Comparison of ENCODE assay signal across 12 cellular contexts in the genomic region with DNA sequence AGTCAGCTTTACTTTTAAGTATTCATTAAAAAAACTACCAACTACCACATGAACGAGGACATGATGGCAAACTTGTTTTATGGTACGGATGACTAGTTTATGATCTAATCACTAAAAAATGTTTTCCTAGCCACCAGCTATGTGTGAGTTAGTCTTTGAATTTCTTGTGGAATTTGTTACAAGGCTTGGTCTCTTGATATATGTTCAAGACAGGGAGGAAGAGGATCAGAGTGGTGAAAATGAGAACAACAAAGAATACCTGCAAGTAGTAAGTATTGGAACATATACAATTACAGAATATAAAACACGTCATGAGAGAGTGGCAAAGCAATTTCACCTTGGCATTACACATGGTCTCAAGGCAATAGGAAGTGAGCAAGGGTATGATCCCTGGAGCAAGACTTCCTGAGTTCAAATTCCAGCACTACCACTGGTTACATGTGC.
DNase-seq lines count a peak whose midpoint lies in the region; ATAC-seq and TF ChIP-seq lines count a peak whose summit lies in the region.
"Had no signal": no experiment of that assay in that cellular context is flagged by ENCODE, and none has a peak within 500 bp of the region (broad histone marks: within the 10 kb centered on the region; RNA-seq: fewer than 3 reads in every experiment).

No MANE protein-coding gene starts in this region.

- no peaks in the 10 kb centered on the region for H3K36me3 ChIP-seq in PC-3 (ENCODE audit: low read depth, low read length)

- ATAC-seq in PC-3: peak; percentile 76

- no peaks in the 10 kb centered on the region for H3K36me3 Mint-ChIP-seq in nephron (ENCODE audit: low read depth)
- no peaks in the 10 kb centered on the region for H3K36me3 Mint-ChIP-seq in activated naive CD4-positive, alpha-beta T cell treated with anti-CD3 and anti-CD28 coated beads for 36 hours (ENCODE audit: low read depth)
- H3K36me3 Mint-ChIP-seq: naive B cell had no signal

- intact Hi-C loops in PC-3 (cut with micrococcal nuclease): loop anchor here (5.0 to 10.0 kb wide), 4 partner anchors 101 to 418 kb away; no protein-coding TSS in a partner anchor
- intact Hi-C loops in activated naive CD4-positive, alpha-beta T cell treated with anti-CD3 and anti-CD28 coated beads for 36 hours (cut with micrococcal nuclease): no loop called here

- no peak overlapping the region for H3K4me3 ChIP-seq in PC-3 (ENCODE audit: low read length)

- peak overlapping the region; percentile 27; the same call in 1 of the 2 replicates for H3K4me2 ChIP-seq in PC-3 (ENCODE audit: low read length)

- no peaks in the 10 kb centered on the region for H3K27me3 ChIP-seq in PC-3 (ENCODE audit: low read length)

- peak overlapping the region; percentile 55 for H3K9ac ChIP-seq in PC-3 (ENCODE audit: low read length)

- H4K20me1 ChIP-seq in PC-3 (ENCODE audit: low read length): no peaks in the 10 kb centered on the region

- H3K9me3 Mint-ChIP-seq in nephron: peaks cover 2% of the 10 kb centered on the region
- no peaks in the 10 kb centered on the region for H3K9me3 Mint-ChIP-seq in activated naive CD4-positive, alpha-beta T cell treated with anti-CD3 and anti-CD28 coated beads for 36 hours
- H3K9me3 Mint-ChIP-seq: naive B cell had no signal

- POLR2A ChIA-PET in PC-3 (lab: Charles Lee; ENCODE audit: unreplicated experiment): interaction anchor here (0.6 kb wide), 1 partner anchor 315 kb away, joined by 3 read pairs; no protein-coding TSS in a partner anchor

- peaks cover 52% of the 10 kb centered on the region for H3K4me1 ChIP-seq in PC-3 (ENCODE audit: insufficient read depth, low read length)

- TF ChIP-seq CTCF in PC-3 (conservative IDR thresholded peaks at IDR 0.05; ENCODE audit: low read depth, low read length) (no peak), nephron (IDR thresholded peaks at IDR 0.05; ENCODE audit: unreplicated experiment in 3 of 3) (no peak)

- peak overlapping the region; percentile 90 for H3K27ac ChIP-seq in PC-3 (ENCODE audit: low read length)

- H3K4me1 Mint-ChIP-seq in nephron: peaks cover 14% of the 10 kb centered on the region
- H3K4me1 Mint-ChIP-seq in activated naive CD4-positive, alpha-beta T cell treated with anti-CD3 and anti-CD28 coated beads for 36 hours (ENCODE audit: low read depth): no peaks in the 10 kb centered on the region

- H3K4me3 Mint-ChIP-seq in nephron: no peak overlapping the region
- H3K4me3 Mint-ChIP-seq in activated naive CD4-positive, alpha-beta T cell treated with anti-CD3 and anti-CD28 coated beads for 36 hours: no peak overlapping the region
- H3K4me3 Mint-ChIP-seq: naive B cell had no signal

- no peaks in the 10 kb centered on the region for H3K79me2 ChIP-seq in PC-3 (ENCODE audit: low read length)

- H3K27ac Mint-ChIP-seq in nephron: peak overlapping the region in 2 of 3 experiments; percentile 3 to 87
- no peak overlapping the region for H3K27ac Mint-ChIP-seq in activated naive CD4-positive, alpha-beta T cell treated with anti-CD3 and anti-CD28 coated beads for 36 hours
- H3K27ac Mint-ChIP-seq: naive B cell had no signal

- no peaks in the 10 kb centered on the region for H3K9me2 ChIP-seq in PC-3 (replicated peaks; ENCODE audit: low read length)

- H3F3A ChIP-seq in PC-3 (ENCODE audit: low read length, unreplicated experiment): peaks cover 5% of the 10 kb centered on the region

- DNase-seq in Caki2 (ENCODE audit: low read depth) (peak; percentile 89), PC-3 (peak; percentile 92), epidermal melanocyte (ENCODE audit: insufficient read length, low spot score) (peak; percentile 43), NCI-H2227 (lab: John Stamatoyannopoulos, UW; ENCODE audit: unreplicated experiment) (no peak), SKM-1 treated with dmso at 0.1 percent for 144 hours (lab: John Stamatoyannopoulos, UW; ENCODE audit: unreplicated experiment) (no peak)
- no peak for DNase-seq in stimulated activated CD4-positive, alpha-beta T cell treated with anti-CD3 and anti-CD28 coated beads, Interleukin-2, amount 100 ng/mL, for 24 hours
- no peak for DNase-seq in activated naive CD4-positive, alpha-beta T cell treated with anti-CD3 and anti-CD28 coated beads for 36 hours
- DNase-seq: naive B cell; NCI-H187 treated with DMSO at 0.1 percent for 48 hours; OCI-M1; stimulated activated naive CD4-positive, alpha-beta T cell treated with Interleukin-2 at 50 U/mL for 16 hours had no signal

- no peaks in the 10 kb centered on the region for H3K9me3 ChIP-seq in PC-3 (ENCODE audit: low read length)

- in situ Hi-C loops in Caki2 (cut with HindIII; ENCODE audit: low pct_unique_long_range_greater_than_20kb, low sequenced_read_pairs): no loop called here

- CTCF ChIA-PET in PC-3 (lab: Charles Lee): no interaction called here
- CTCF ChIA-PET in activated naive CD4-positive, alpha-beta T cell treated with anti-CD3 and anti-CD28 coated beads for 36 hours (lab: Charles Lee): no interaction called here

- no TSS peak for BruUV-seq in PC-3 (replicated peaks; lab: Mats Ljungman, UMichigan)

- H2AFZ ChIP-seq in PC-3 (ENCODE audit: low read length): 0 out of 2 replicates have a peak overlapping the region, but pooled peaks have one; percentile 7

- no peaks in the 10 kb centered on the region for H3K27me3 Mint-ChIP-seq in nephron (ENCODE audit: low read depth)
- H3K27me3 Mint-ChIP-seq in activated naive CD4-positive, alpha-beta T cell treated with anti-CD3 and anti-CD28 coated beads for 36 hours (ENCODE audit: low read depth): no peaks in the 10 kb centered on the region

Comparison
In these comparisons a context has a peak if more than half of its experiments do, and no peak if none do; other contexts are left out.
1. DNase-seq: peak in Caki2 (single experiment), PC-3 (single experiment) and epidermal melanocyte (single experiment); none in stimulated activated CD4-positive, alpha-beta T cell treated with anti-CD3 and anti-CD28 coated beads, Interleukin-2, amount 100 ng/mL, for 24 hours (0 of 2), NCI-H2227 (single experiment), activated naive CD4-positive, alpha-beta T cell treated with anti-CD3 and anti-CD28 coated beads for 36 hours (single experiment) and SKM-1 treated with dmso at 0.1 percent for 144 hours (single experiment).